In genomic region chr16:84303516-84303915, GRCh38 we compare ENCODE assay signal across 20 cellular contexts. TPM values are rescaled to one million over a fixed set of nuclear protein-coding genes. Genes with fewer than 3 reads are reported as not detected.
DNase-seq lines count a peak whose midpoint lies in the region; ATAC-seq and TF ChIP-seq lines count a peak whose summit lies in the region.
"Had no signal": no experiment of that assay in that cellular context is flagged by ENCODE, and none has a peak within 500 bp of the region (broad histone marks: within the 10 kb centered on the region; RNA-seq: fewer than 3 reads in every experiment).

No MANE protein-coding gene starts in this region.

- no peaks in the 10 kb centered on the region for H3K4me1 ChIP-seq in esophagus (ENCODE audit: control insufficient read depth in 2 of 2, insufficient read depth in 2 of 2, low read length in 1 of 2)
- H3K4me1 ChIP-seq in muscle layer of colon (ENCODE audit: insufficient read depth, low read length): peaks cover 69% of the 10 kb centered on the region
- peaks cover 2 to 25% (median 4%) of the 10 kb centered on the region in 4 donors for H3K4me1 ChIP-seq in transverse colon
- H3K4me1 ChIP-seq in SK-N-SH (ENCODE audit: control insufficient read depth in 1 of 2, insufficient read depth in 2 of 2, low read depth in 1 of 2, low read length in 1 of 2): no peaks in the 10 kb centered on the region
- no peaks in the 10 kb centered on the region for H3K4me1 ChIP-seq in trophoblast cell (ENCODE audit: control insufficient read depth in 1 of 2, insufficient read depth in 2 of 2, low read length in 2 of 2)

- H3K4me2 ChIP-seq in SK-N-SH (no peak overlapping the region), trophoblast cell (ENCODE audit: low read length) (no peak overlapping the region)

- no peaks in the 10 kb centered on the region for H3K36me3 ChIP-seq in esophagus (ENCODE audit: control insufficient read depth in 2 of 2, insufficient read depth in 2 of 2, low read length in 1 of 2)
- peaks cover 16% of the 10 kb centered on the region for H3K36me3 ChIP-seq in muscle layer of colon (ENCODE audit: insufficient read depth, low read length)
- no peaks in the 10 kb centered on the region for H3K36me3 ChIP-seq in transverse colon
- no peaks in the 10 kb centered on the region for H3K36me3 ChIP-seq in SK-N-SH (replicated peaks in 1 of 2; ENCODE audit: control insufficient read depth in 1 of 2, insufficient read depth in 2 of 2, low read length in 1 of 2)
- no peaks in the 10 kb centered on the region for H3K36me3 ChIP-seq in trophoblast cell (ENCODE audit: control insufficient read depth in 1 of 2, insufficient read depth in 2 of 2, low read length in 2 of 2)

- H3K14ac ChIP-seq in trophoblast cell (ENCODE audit: low read length): no peak overlapping the region

- no peaks in the 10 kb centered on the region for H3K27me3 ChIP-seq in esophagus (ENCODE audit: control insufficient read depth in 1 of 2, insufficient read depth in 2 of 2, low read length in 2 of 2)
- H3K27me3 ChIP-seq in muscle layer of colon (ENCODE audit: control insufficient read depth in 1 of 2, insufficient read depth in 2 of 2, low read length in 2 of 2): no peaks in the 10 kb centered on the region
- H3K27me3 ChIP-seq in transverse colon: no peaks in the 10 kb centered on the region
- H3K27me3 ChIP-seq in SK-N-SH (ENCODE audit: insufficient read depth): peaks cover 18% of the 10 kb centered on the region; the same call in 1 of the 2 replicates
- H3K27me3 ChIP-seq in trophoblast cell (ENCODE audit: insufficient read depth, low read length): no peaks in the 10 kb centered on the region

- TF ChIP-seq POLR2A in transverse colon (IDR thresholded peaks at IDR 0.05): no peak

- H3K4ac ChIP-seq in trophoblast cell (ENCODE audit: low read depth, low read length): no peak overlapping the region

- no peak overlapping the region for H4K12ac ChIP-seq in trophoblast cell (ENCODE audit: low read depth, low read length)

- H2AK5ac ChIP-seq in trophoblast cell (ENCODE audit: low read length): no peak overlapping the region

- no peak for TF ChIP-seq CTCF in transverse colon (IDR thresholded peaks at IDR 0.05)
- TF ChIP-seq CTCF in SK-N-SH (IDR thresholded peaks at IDR 0.05): no peak

- H3K79me1 ChIP-seq in trophoblast cell (ENCODE audit: low read length): no peaks in the 10 kb centered on the region

- no peaks in the 10 kb centered on the region for H3K9me2 ChIP-seq in SK-N-SH

- POLR2A ChIA-PET in SK-N-SH (lab: Yijun Ruan, JAX): no interaction called here

- no peaks in the 10 kb centered on the region for H4K20me1 ChIP-seq in SK-N-SH (ENCODE audit: insufficient read depth)

- no peak overlapping the region for H2AFZ ChIP-seq in SK-N-SH (ENCODE audit: low read depth)
- H2AFZ ChIP-seq in trophoblast cell (ENCODE audit: insufficient read depth, low read length, poor library complexity): no peak overlapping the region
- H2AFZ ChIP-seq: GM23248 had no signal

- CTCF ChIA-PET in SK-N-SH (lab: Yijun Ruan, JAX): interaction anchor here (0.7 kb wide), 1 partner anchor 9 kb away, joined by 3 read pairs; the partner anchor contains the start of gene WFDC1

- H2BK120ac ChIP-seq in trophoblast cell (ENCODE audit: insufficient read depth, low read length, poor library complexity): no peak overlapping the region

- H4K91ac ChIP-seq in trophoblast cell (ENCODE audit: low read depth, low read length): no peak overlapping the region

- H3K79me2 ChIP-seq in SK-N-SH (ENCODE audit: insufficient read depth): no peaks in the 10 kb centered on the region
- no peaks in the 10 kb centered on the region for H3K79me2 ChIP-seq in trophoblast cell (ENCODE audit: control insufficient read depth, insufficient read depth, low read length, poor library complexity)

- TF ChIP-seq RAD21 in SK-N-SH (IDR thresholded peaks at IDR 0.05; ENCODE audit: low read length): no peak

- TF ChIP-seq EP300 in transverse colon (IDR thresholded peaks at IDR 0.05; ENCODE audit: low read depth) (no peak), SK-N-SH (IDR thresholded peaks at IDR 0.05; ENCODE audit: borderline replicate concordance in 1 of 2, low read depth in 1 of 2, low read length in 1 of 2) (no peak)

- H2BK5ac ChIP-seq in trophoblast cell (ENCODE audit: low read depth, low read length, poor library complexity): no peak overlapping the region

- no peaks in the 10 kb centered on the region for H3F3A ChIP-seq in SK-N-SH (replicated peaks; ENCODE audit: insufficient read depth)

- intact Hi-C loops in transverse colon (cut with DNase I; ENCODE audit: low total_unique reads): no loop called here

- H3K4me3 ChIP-seq in esophagus (ENCODE audit: low read depth in 1 of 2, low read length in 2 of 2) (no peak overlapping the region), muscle layer of colon (ENCODE audit: low read depth in 1 of 2, low read length in 2 of 2) (no peak overlapping the region), transverse colon (no peak overlapping the region), SK-N-SH (ENCODE audit: low read depth in 2 of 2, low read length in 1 of 2) (no peak overlapping the region), trophoblast cell (ENCODE audit: low read depth, low read length) (no peak overlapping the region)
- H3K4me3 ChIP-seq: GM12878, GM23248, mucosa of descending colon had no signal

- H2BK12ac ChIP-seq in trophoblast cell (ENCODE audit: low read length): no peak overlapping the region

- DNase-seq in SK-MEL-5 (ENCODE audit: low read depth, low spot score) (peak; percentile 79), transverse colon (no peak), SK-N-SH (no peak), trophoblast cell (no peak)
- DNase-seq: activated CD4-positive, alpha-beta T cell treated with anti-CD3 and anti-CD28 coated beads for 4 hours; CD8-positive, alpha-beta memory T cell; GM23248; MM.1S; mucosa of descending colon; NCI-H146; NCI-H2171; NCI-H69; stimulated activated CD4-positive, alpha-beta T cell treated with anti-CD3 and anti-CD28 coated beads, Interleukin-4, amount 100 ng/mL, for 4 hours; T-helper 1 cell had no signal

- H3K9me3 ChIP-seq in esophagus (ENCODE audit: control insufficient read depth in 2 of 2, insufficient read depth in 1 of 2, low read depth in 1 of 2, low read length in 1 of 2) (no peaks in the 10 kb centered on the region), muscle layer of colon (ENCODE audit: low read length) (no peaks in the 10 kb centered on the region), transverse colon (no peaks in the 10 kb centered on the region), SK-N-SH (no peaks in the 10 kb centered on the region), trophoblast cell (ENCODE audit: insufficient read depth, low read depth, low read length) (peaks cover 3% of the 10 kb centered on the region)
- H3K9me3 ChIP-seq: mucosa of descending colon had no signal

- ATAC-seq in HG03025 (IDR thresholded peaks at IDR 0.05; ENCODE audit: low FRiP score, unreplicated experiment): no peak
- ATAC-seq: GM12878, mucosa of descending colon, Right ventricle myocardium inferior had no signal

- WGBS in esophagus, 2 donors: 49 to 55% methylated on average over 7 of the region's 7 CpGs
- WGBS in transverse colon (ENCODE audit: low coverage in 1 of 2), 2 donors: 55 to 57% methylated on average over 7 of the region's 7 CpGs
- WGBS in SK-N-SH (ENCODE audit: low lambda C conversion rate): 49% methylated on average over 7 of the region's 7 CpGs
- no CpG with 5 or more reads among the region's 7 CpGs for WGBS in trophoblast cell (ENCODE audit: extremely low coverage, insufficient coverage, insufficient read length)

- H4K8ac ChIP-seq in trophoblast cell (ENCODE audit: low read depth, low read length): no peak overlapping the region

- in situ Hi-C loops in SK-MEL-5 (cut with HindIII; ENCODE audit: low pct_unique_long_range_greater_than_20kb, low sequenced_read_pairs): no loop called here
- in situ Hi-C loops in transverse colon (cut with MboI; ENCODE audit: low pct_ligation_motif_present in 1 of 4, low pct_unique_long_range_greater_than_20kb in 1 of 4, low sequenced_read_pairs in 3 of 4): no loop called here

- peak overlapping the region; percentile 2 for H3K9ac ChIP-seq in muscle layer of colon (ENCODE audit: low read length)
- no peak overlapping the region for H3K9ac ChIP-seq in SK-N-SH
- H3K9ac ChIP-seq in trophoblast cell (ENCODE audit: low read length): no peak overlapping the region
- H3K9ac ChIP-seq: GM23248 had no signal

- H3K27ac ChIP-seq in esophagus (ENCODE audit: low read depth in 2 of 2, low read length in 1 of 2) (peak overlapping the region; percentile 53 to 75), muscle layer of colon (ENCODE audit: low read depth, low read length) (peak overlapping the region; percentile 83), transverse colon (peak overlapping the region; percentile 80 to 85 (median 82)), SK-N-SH (ENCODE audit: low read depth in 2 of 2, low read length in 1 of 2) (no peak overlapping the region), trophoblast cell (ENCODE audit: low read depth, low read length) (no peak overlapping the region)
- H3K27ac ChIP-seq: GM23248 had no signal

- H3K23ac ChIP-seq in trophoblast cell (ENCODE audit: low read length): no peak overlapping the region

- H3K18ac ChIP-seq in trophoblast cell (ENCODE audit: low read length): no peak overlapping the region

TF ChIP-seq in SK-N-SH, 30 proteins besides CTCF, POLR2A, EP300 and RAD21 (continues in another document):
- TF ChIP-seq, protein P1, sequence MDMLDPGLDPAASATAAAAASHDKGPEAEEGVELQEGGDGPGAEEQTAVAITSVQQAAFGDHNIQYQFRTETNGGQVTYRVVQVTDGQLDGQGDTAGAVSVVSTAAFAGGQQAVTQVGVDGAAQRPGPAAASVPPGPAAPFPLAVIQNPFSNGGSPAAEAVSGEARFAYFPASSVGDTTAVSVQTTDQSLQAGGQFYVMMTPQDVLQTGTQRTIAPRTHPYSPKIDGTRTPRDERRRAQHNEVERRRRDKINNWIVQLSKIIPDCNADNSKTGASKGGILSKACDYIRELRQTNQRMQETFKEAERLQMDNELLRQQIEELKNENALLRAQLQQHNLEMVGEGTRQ (IDR thresholded peaks at IDR 0.05; ENCODE audit: borderline replicate concordance, low read depth, low read length): no peak
- no peak for TF ChIP-seq RXRA (IDR thresholded peaks at IDR 0.05; ENCODE audit: borderline replicate concordance, low read depth)

RNA-seq across cellular contexts. Expression of gene WFDC1, which starts 8.8 kb away (rescaled TPM):
- 714 and 808 TPM in 2 replicates for total RNA-seq in SK-MEL-5 (2014; rRNA removed; shearing (Covaris generic))
- polyA plus RNA-seq in SK-MEL-5 (2015; cell fraction: cytosol; rRNA removed): 595 and 741 TPM in 2 replicates
- 130 and 139 TPM in 2 replicates for polyA plus RNA-seq in SK-MEL-5 (2015; cell fraction: nucleus; rRNA removed)
- polyA plus RNA-seq in esophagus (1 to 10 TPM; 4.0 to 4.5 TPM), SK-N-SH (2012; rRNA removed) (0.03 and 0.23 TPM in 2 replicates)
- 10 to 100 TPM in 1 of 4 donors, 1 to 10 TPM in 3; 5.6 to 91.3 (median 7.0) TPM for total RNA-seq in transverse colon
- polyA plus RNA-seq in SK-N-SH (2012; cell fraction: cytosol; rRNA removed): 0.05 and 0.08 TPM in 2 replicates
- polyA plus RNA-seq in SK-N-SH (2012; cell fraction: nucleus; rRNA removed): 0.02 TPM in 1 of 2 replicates, not detected in the other
- polyA plus RNA-seq in trophoblast cell (2013): 0.29 and 0.42 TPM in 2 replicates
- total RNA-seq: CD8-positive, alpha-beta memory T cell; GM12878; pulmonary artery endothelial cell had no signal
- polyA plus RNA-seq: CD8-positive, alpha-beta memory T cell; GM12878 had no signal

Comparison
In these comparisons a context has a peak if more than half of its experiments do, and no peak if none do; other contexts are left out.
1. H3K27ac ChIP-seq: peak in esophagus (2 of 2), muscle layer of colon (single experiment) and transverse colon (4 of 4); none in SK-N-SH (0 of 2) and trophoblast cell (single experiment).